Comparison of ENCODE assay signal across 22 cellular contexts in the genomic region with DNA sequence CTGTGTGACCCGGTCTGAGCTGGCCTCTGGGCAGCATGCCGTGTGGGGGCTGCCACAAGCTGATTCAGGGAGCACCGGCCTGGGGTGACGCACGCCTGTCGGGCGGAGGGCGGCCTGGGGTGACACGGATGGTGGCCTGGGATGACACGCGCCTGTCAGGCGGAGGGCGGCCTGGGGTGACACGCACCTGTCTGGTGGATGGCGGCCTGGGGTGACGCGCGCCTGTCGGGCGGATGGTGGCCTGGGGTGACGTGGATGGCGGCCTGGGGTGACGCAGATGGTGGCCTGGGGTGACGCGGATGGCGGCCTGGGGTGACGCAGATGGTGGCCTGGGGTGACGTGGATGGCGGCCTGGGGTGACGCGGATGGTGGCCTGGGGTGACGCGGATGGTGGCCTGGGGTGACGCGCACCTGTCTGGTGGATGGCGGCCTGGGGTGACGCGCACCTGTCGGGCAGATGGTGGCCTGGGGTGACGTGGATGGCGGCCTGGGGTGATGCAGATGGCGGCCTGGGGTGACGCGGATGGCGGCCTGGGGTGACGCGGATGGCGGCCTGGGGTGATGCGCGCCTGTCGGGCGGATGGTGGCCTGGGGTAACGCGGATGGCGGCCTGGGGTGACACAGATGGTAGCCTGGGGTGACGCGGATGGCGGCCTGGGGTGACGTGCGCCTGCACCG. TPM values are rescaled to one million over a fixed set of nuclear protein-coding genes. Genes with fewer than 3 reads are reported as not detected.
"Had no signal": no experiment of that assay in that cellular context is flagged by ENCODE, and none has a peak within 500 bp of the region (broad histone marks: within the 10 kb centered on the region; RNA-seq: fewer than 3 reads in every experiment).

No MANE protein-coding gene starts in this region.

- H3K9me3 Mint-ChIP-seq: activated CD4-positive, alpha-beta memory T cell treated with anti-CD3 and anti-CD28 coated beads for 36 hours; activated naive CD8-positive, alpha-beta T cell treated with anti-CD3 and anti-CD28 coated beads, Interleukin-2, amount 10 ng/mL, durations not matched to agents 7 days and 5 days; activated T-helper 17 cell treated with anti-CD3 and anti-CD28 coated beads, Interleukin-2, amount 50 U/mL, for 72 hours; type B pancreatic cell; WTC11 had no signal

- H3K36me3 ChIP-seq: cardiac muscle cell, stomach had no signal

- FAIRE-seq: kidney, TTC549 had no signal

- H3K27me3 Mint-ChIP-seq: activated CD4-positive, alpha-beta memory T cell treated with anti-CD3 and anti-CD28 coated beads for 36 hours; activated naive CD8-positive, alpha-beta T cell treated with anti-CD3 and anti-CD28 coated beads, Interleukin-2, amount 10 ng/mL, durations not matched to agents 7 days and 5 days; activated T-helper 17 cell treated with anti-CD3 and anti-CD28 coated beads, Interleukin-2, amount 50 U/mL, for 72 hours; progenitor cell of endocrine pancreas; type B pancreatic cell had no signal

- H3K4me3 Mint-ChIP-seq: activated CD4-positive, alpha-beta memory T cell treated with anti-CD3 and anti-CD28 coated beads for 36 hours; activated naive CD8-positive, alpha-beta T cell treated with anti-CD3 and anti-CD28 coated beads, Interleukin-2, amount 10 ng/mL, durations not matched to agents 7 days and 5 days; activated T-helper 17 cell treated with anti-CD3 and anti-CD28 coated beads, Interleukin-2, amount 50 U/mL, for 72 hours; type B pancreatic cell; WTC11 had no signal

- H3K9me3 ChIP-seq: stomach had no signal

- H3K27ac ChIP-seq: cardiac muscle cell, SK-N-MC had no signal

- ATAC-seq: activated T-helper 17 cell treated with anti-CD3 and anti-CD28 coated beads, Interleukin-2, amount 50 U/mL, for 72 hours; left lobe of liver had no signal

- H3K36me3 Mint-ChIP-seq: activated CD4-positive, alpha-beta memory T cell treated with anti-CD3 and anti-CD28 coated beads for 36 hours; activated naive CD8-positive, alpha-beta T cell treated with anti-CD3 and anti-CD28 coated beads, Interleukin-2, amount 10 ng/mL, durations not matched to agents 7 days and 5 days; type B pancreatic cell had no signal

- H3K27me3 ChIP-seq: cardiac muscle cell, stomach had no signal

- H3K27ac Mint-ChIP-seq: activated CD4-positive, alpha-beta memory T cell treated with anti-CD3 and anti-CD28 coated beads for 36 hours; activated naive CD8-positive, alpha-beta T cell treated with anti-CD3 and anti-CD28 coated beads, Interleukin-2, amount 10 ng/mL, durations not matched to agents 7 days and 5 days; activated T-helper 17 cell treated with anti-CD3 and anti-CD28 coated beads, Interleukin-2, amount 50 U/mL, for 72 hours; progenitor cell of endocrine pancreas; type B pancreatic cell; WTC11 had no signal

- H3K4me3 ChIP-seq: cardiac muscle cell, SK-N-MC, stomach had no signal

- DNase-seq: activated CD4-positive, alpha-beta memory T cell treated with anti-CD3 and anti-CD28 coated beads for 36 hours; activated CD4-positive, alpha-beta T cell treated with anti-CD3 and anti-CD28 coated beads for 4 hours; activated naive CD4-positive, alpha-beta T cell treated with Interleukin-2 at 50 U/mL for 16 hours; activated naive CD8-positive, alpha-beta T cell treated with anti-CD3 and anti-CD28 coated beads, Interleukin-2, amount 10 ng/mL, durations not matched to agents 7 days and 5 days; amygdala; erythroblast; foreskin melanocyte; hypothalamus; kidney; stimulated activated CD4-positive, alpha-beta T cell treated with anti-CD3 and anti-CD28 coated beads, Interleukin-2, amount 100 ng/mL, for 48 hours; stomach had no signal

RNA-seq across cellular contexts. Expression of a gene that starts 29.8 kb away (rescaled TPM):
- total RNA-seq: skeletal muscle tissue, temporal lobe had no signal
- polyA plus RNA-seq: neural cell had no signal
